ENCODE assay signal across 15 cellular contexts in genomic region chr1:68198752-68199151, GRCh38. TPM values are rescaled to one million over a fixed set of nuclear protein-coding genes. Genes with fewer than 3 reads are reported as not detected.
DNase-seq lines count a peak whose midpoint lies in the region; ATAC-seq, FAIRE-seq and TF ChIP-seq lines count a peak whose summit lies in the region.
"Had no signal": no experiment of that assay in that cellular context is flagged by ENCODE, and none has a peak within 500 bp of the region (broad histone marks: within the 10 kb centered on the region; RNA-seq: fewer than 3 reads in every experiment).

No MANE protein-coding gene starts in this region.

- no peak overlapping the region for H3K9ac ChIP-seq in keratinocyte (ENCODE audit: control insufficient read depth, extremely low read depth, insufficient read depth, low read length)

- no peak for ATAC-seq in Right ventricle myocardium inferior
- ATAC-seq: T-helper 17 cell had no signal

- H3K27ac ChIP-seq in left ventricle myocardium inferior (replicated peaks) (peak overlapping the region; percentile 66), keratinocyte (ENCODE audit: control insufficient read depth, insufficient read depth, low read length) (peak overlapping the region; percentile 72), substantia nigra (ENCODE audit: low read depth, low read length, poor library complexity, severe bottlenecking) (no peak overlapping the region)

- peaks cover 74% of the 10 kb centered on the region for H3K4me1 ChIP-seq in left ventricle myocardium inferior
- H3K4me1 ChIP-seq in keratinocyte (ENCODE audit: control insufficient read depth, extremely low read depth, insufficient read depth, low read length) = peaks cover 21% of the 10 kb centered on the region

- in situ Hi-C loops in astrocyte of the spinal cord (cut with HindIII; ENCODE audit: low sequenced_read_pairs) = no loop called here

- TF ChIP-seq CTCF in left ventricle myocardium inferior (IDR thresholded peaks at IDR 0.05; ENCODE audit: borderline replicate concordance) = no peak
- no peak for TF ChIP-seq CTCF in astrocyte of the spinal cord (IDR thresholded peaks at IDR 0.05; ENCODE audit: low read depth, low read length)
- TF ChIP-seq CTCF in keratinocyte (optimal IDR thresholded peaks at IDR 0.05 in 1 of 3, IDR thresholded peaks at IDR 0.05 in 1 of 3, conservative IDR thresholded peaks at IDR 0.05 in 1 of 3; ENCODE audit: extremely low read depth in 1 of 3, insufficient read depth in 2 of 3, low read length in 3 of 3) = no peak

- peaks cover 41% of the 10 kb centered on the region for H3K79me2 ChIP-seq in keratinocyte (ENCODE audit: control insufficient read depth, insufficient read depth, low read length)

- peaks cover 2% of the 10 kb centered on the region for H3K36me3 ChIP-seq in left ventricle myocardium inferior
- peaks cover 2 to 3% of the 10 kb centered on the region in 2 experiments for H3K36me3 ChIP-seq in keratinocyte (ENCODE audit: control insufficient read depth in 2 of 2, extremely low read depth in 1 of 2, insufficient read depth in 2 of 2, low read length in 2 of 2)

- H4K20me1 ChIP-seq in keratinocyte (ENCODE audit: control insufficient read depth, extremely low read depth, insufficient read depth, low read length) = no peaks in the 10 kb centered on the region

- peak overlapping the region; percentile 47 for H3K4me2 ChIP-seq in keratinocyte (ENCODE audit: control insufficient read depth, extremely low read depth, insufficient read depth, low read depth, low read length)

- dilution Hi-C loops in keratinocyte (cut with MboI; ENCODE audit: extremely low pct_ligation_motif_present, low sequenced_read_pairs) = no loop called here

- no peak for FAIRE-seq in keratinocyte (lab: Jason Lieb, UNC)
- FAIRE-seq: GM18507 had no signal

- H3K9me1 ChIP-seq in keratinocyte (ENCODE audit: control insufficient read depth, extremely low read depth, insufficient read depth, low read length) = no peaks in the 10 kb centered on the region

- H2AFZ ChIP-seq in keratinocyte (ENCODE audit: control insufficient read depth, low read length) = no peak overlapping the region

- H3K9me3 ChIP-seq in left ventricle myocardium inferior (replicated peaks) = no peaks in the 10 kb centered on the region
- no peaks in the 10 kb centered on the region for H3K9me3 ChIP-seq in keratinocyte (ENCODE audit: control insufficient read depth, low read depth, low read length)

- H3K4me3 ChIP-seq in left ventricle myocardium inferior (no peak overlapping the region), astrocyte of the spinal cord (ENCODE audit: low read depth, low read length) (no peak overlapping the region), keratinocyte (ENCODE audit: control insufficient read depth in 2 of 3, extremely low read depth in 1 of 3, insufficient read depth in 2 of 3, low read depth in 1 of 3, low read length in 3 of 3) (no peak overlapping the region)

- DNase-seq in left ventricle myocardium inferior = no peak
- DNase-seq in Right ventricle myocardium inferior (ENCODE audit: missing footprints) = no peak
- DNase-seq in astrocyte of the spinal cord (ENCODE audit: low read depth, low spot score) = peak; percentile 40
- no peak for DNase-seq in keratinocyte (ENCODE audit: low read depth, low spot score)
- no peak for DNase-seq in substantia nigra (lab: John Stamatoyannopoulos, UW)
- DNase-seq in HK-2 (ENCODE audit: unreplicated experiment) = no peak
- no peak for DNase-seq in NCI-H524 (lab: John Stamatoyannopoulos, UW)
- DNase-seq in T-helper 2 cell = no peak
- DNase-seq: activated CD4-positive, alpha-beta T cell treated with anti-CD3 and anti-CD28 coated beads for 4 hours; activated naive CD8-positive, alpha-beta T cell treated with anti-CD3 and anti-CD28 coated beads, Interleukin-2, amount 10 ng/mL, durations not matched to agents 7 days and 5 days; NCI-H1105; NCI-H446 treated with DMSO at 0.1 percent for 48 hours; stimulated activated naive CD4-positive, alpha-beta T cell treated with Interleukin-2 at 50 U/mL for 16 hours; T-helper 17 cell had no signal

- intact Hi-C loops in left ventricle myocardium inferior (cut with micrococcal nuclease) (no loop called here), Right ventricle myocardium inferior (cut with DNase I) (no loop called here)

- H3K27me3 ChIP-seq in left ventricle myocardium inferior (ENCODE audit: low read depth) (no peaks in the 10 kb centered on the region), keratinocyte (ENCODE audit: control insufficient read depth, extremely low read depth, insufficient read depth, low read length) (no peaks in the 10 kb centered on the region)

RNA-seq across cellular contexts. Expression of gene WLS, which starts 33.6 kb away (rescaled TPM):
- 113 TPM for total RNA-seq in left ventricle myocardium inferior
- 97.2 TPM for total RNA-seq in Right ventricle myocardium inferior
- polyA plus RNA-seq in keratinocyte = 59.5 to 92.4 TPM (median 73.7 TPM) in 3 replicates
- polyA plus RNA-seq in keratinocyte (2011; ENCODE audit: low read depth) = 14.1 TPM
- 33.4 and 56.9 TPM in 2 replicates for polyA plus RNA-seq in keratinocyte (2011; cell fraction: cytosol; rRNA removed)
- polyA plus RNA-seq in keratinocyte (2011; cell fraction: nucleus; rRNA removed) = 101 and 111 TPM in 2 replicates
- polyA plus RNA-seq in keratinocyte (2012; ENCODE audit: low replicate concordance) = 34.8 and 57.5 TPM in 2 replicates
- 60.5 to 166 TPM (median 119 TPM) in 3 replicates for polyA minus RNA-seq in keratinocyte
- 33.4 TPM for polyA minus RNA-seq in keratinocyte (2011; cell fraction: cytosol; rRNA and poly(A)+ RNA removed)
- polyA minus RNA-seq in keratinocyte (2011; cell fraction: nucleus; rRNA and poly(A)+ RNA removed) = 85.2 and 147 TPM in 2 replicates
- total RNA-seq: activated naive CD8-positive, alpha-beta T cell treated with anti-CD3 and anti-CD28 coated beads, Interleukin-2, amount 10 ng/mL, durations not matched to agents 7 days and 5 days had no signal
